ENCODE assay signal across 28 cellular contexts in genomic region chr7:155052982-155053381, GRCh38. TPM values are rescaled to one million over a fixed set of nuclear protein-coding genes. Genes with fewer than 3 reads are reported as not detected.
DNase-seq lines count a peak whose midpoint lies in the region; ATAC-seq, FAIRE-seq and TF ChIP-seq lines count a peak whose summit lies in the region.
"Had no signal": no experiment of that assay in that cellular context is flagged by ENCODE, and none has a peak within 500 bp of the region (broad histone marks: within the 10 kb centered on the region; RNA-seq: fewer than 3 reads in every experiment).

No MANE protein-coding gene starts in this region.

- H3K18ac ChIP-seq in mesendoderm (ENCODE audit: low read length) (no peak overlapping the region), neuronal stem cell (ENCODE audit: low read length) (no peak overlapping the region)

- intact Hi-C loops in colonic mucosa (cut with DNase I): no loop called here

- no peak for TF ChIP-seq CTCF in colonic mucosa (IDR thresholded peaks at IDR 0.05)

- H3K9me3 ChIP-seq in colonic mucosa (no peaks in the 10 kb centered on the region), neuronal stem cell (replicated peaks in 1 of 2; ENCODE audit: control insufficient read depth in 2 of 2, insufficient read depth in 1 of 2, low read depth in 1 of 2, low read length in 2 of 2) (peaks cover 0 to 2% of the 10 kb centered on the region in 2 donors)
- H3K9me3 ChIP-seq: BLaER1 treated with 17β-estradiol and CSF1 and Interleukin-3, amounts not matched to agents 10 nM and 100 nM; Caco-2; esophagus squamous epithelium; gastrocnemius medialis; mucosa of descending colon; tibial nerve had no signal

- no peak for ATAC-seq in GM19328 (IDR thresholded peaks at IDR 0.05; ENCODE audit: unreplicated experiment)
- ATAC-seq: gastrocnemius medialis, mucosa of descending colon, WTC11 had no signal

- no peak overlapping the region for H3K14ac ChIP-seq in neuronal stem cell (ENCODE audit: low read length)

- no peaks in the 10 kb centered on the region for H3K36me3 ChIP-seq in mesendoderm (ENCODE audit: control insufficient read depth, insufficient read depth, low read length)
- no peaks in the 10 kb centered on the region for H3K36me3 ChIP-seq in colonic mucosa
- H3K36me3 ChIP-seq in neuronal stem cell (replicated peaks in 1 of 2; ENCODE audit: control insufficient read depth in 2 of 2, insufficient read depth in 2 of 2, low read length in 2 of 2): no peaks in the 10 kb centered on the region
- H3K36me3 ChIP-seq: BLaER1 treated with 17β-estradiol and CSF1 and Interleukin-3, amounts not matched to agents 10 nM and 100 nM; cardiac muscle cell; esophagus squamous epithelium; gastrocnemius medialis; tibial nerve had no signal

- no peak overlapping the region for H2BK5ac ChIP-seq in mesendoderm (ENCODE audit: low read length)
- no peak overlapping the region for H2BK5ac ChIP-seq in neuronal stem cell (ENCODE audit: low read length)

- no peak overlapping the region for H3K4me2 ChIP-seq in mesendoderm (ENCODE audit: low read length)
- no peak overlapping the region for H3K4me2 ChIP-seq in neuronal stem cell (ENCODE audit: insufficient read depth, low read length, poor library complexity, severe bottlenecking)
- H3K4me2 ChIP-seq: BLaER1 treated with 17β-estradiol and CSF1 and Interleukin-3, amounts not matched to agents 10 nM and 100 nM had no signal

- H3K27me3 ChIP-seq in mesendoderm (ENCODE audit: insufficient read depth, low read length, poor library complexity) (no peaks in the 10 kb centered on the region), colonic mucosa (no peaks in the 10 kb centered on the region), neuronal stem cell (ENCODE audit: control insufficient read depth in 3 of 3, insufficient read depth in 3 of 3, low read depth in 1 of 3, low read length in 3 of 3) (peaks cover 0 to 8% (median 0%) of the 10 kb centered on the region in 3 experiments)
- H3K27me3 ChIP-seq: BLaER1 treated with 17β-estradiol and CSF1 and Interleukin-3, amounts not matched to agents 10 nM and 100 nM; cardiac muscle cell; esophagus squamous epithelium; gastrocnemius medialis; tibial nerve had no signal

- H3K4me1 ChIP-seq in mesendoderm (ENCODE audit: control insufficient read depth, low read depth, low read length) (no peaks in the 10 kb centered on the region), colonic mucosa (no peaks in the 10 kb centered on the region), neuronal stem cell (ENCODE audit: control insufficient read depth in 2 of 2, insufficient read depth in 1 of 2, low read depth in 1 of 2, low read length in 2 of 2) (peaks cover 0 to 2% of the 10 kb centered on the region in 2 donors)
- H3K4me1 ChIP-seq: BLaER1 treated with 17β-estradiol and CSF1 and Interleukin-3, amounts not matched to agents 10 nM and 100 nM; Caco-2; esophagus squamous epithelium; gastrocnemius medialis; tibial nerve had no signal

- H2AK5ac ChIP-seq in mesendoderm (ENCODE audit: low read length) (no peak overlapping the region), neuronal stem cell (ENCODE audit: low read depth, low read length) (no peak overlapping the region)

- H4K5ac ChIP-seq in mesendoderm (ENCODE audit: low read length): no peak overlapping the region

- no peak overlapping the region for H2BK12ac ChIP-seq in neuronal stem cell (ENCODE audit: low read length)

- H2AFZ ChIP-seq in neuronal stem cell (ENCODE audit: low read length): no peak overlapping the region

- H3K4me3 ChIP-seq in mesendoderm (ENCODE audit: low read length) (no peak overlapping the region), colonic mucosa (no peak overlapping the region), neuronal stem cell (ENCODE audit: low read length in 2 of 2) (no peak overlapping the region)
- H3K4me3 ChIP-seq: BLaER1 treated with 17β-estradiol and CSF1 and Interleukin-3, amounts not matched to agents 10 nM and 100 nM; cardiac muscle cell; esophagus squamous epithelium; gastrocnemius medialis; mucosa of descending colon; tibial nerve had no signal

- WGBS in mesendoderm (ENCODE audit: extremely low coverage, insufficient coverage, low lambda C conversion rate): no CpG with 5 or more reads among the region's 13 CpGs
- WGBS in neuronal stem cell (ENCODE audit: extremely low coverage in 2 of 2, insufficient read length in 2 of 2, insufficient replicate concordance in 1 of 2), 2 donors: no CpG with 5 or more reads among the region's 13 CpGs

- H3K9ac ChIP-seq in mesendoderm (ENCODE audit: low read length) (no peak overlapping the region), colonic mucosa (ENCODE audit: low read depth in 2 of 2, low read length in 2 of 2) (no peak overlapping the region), neuronal stem cell (ENCODE audit: low read depth, low read length, poor library complexity) (no peak overlapping the region)
- H3K9ac ChIP-seq: BLaER1 treated with 17β-estradiol and CSF1 and Interleukin-3, amounts not matched to agents 10 nM and 100 nM had no signal

- H3K23ac ChIP-seq in mesendoderm (ENCODE audit: low read length) (no peak overlapping the region), neuronal stem cell (ENCODE audit: low read depth, low read length, poor library complexity) (no peak overlapping the region)

- H2BK120ac ChIP-seq in mesendoderm (ENCODE audit: low read depth, low read length) (no peak overlapping the region), neuronal stem cell (ENCODE audit: low read depth, low read length) (no peak overlapping the region)

- H4K8ac ChIP-seq in mesendoderm (ENCODE audit: low read depth, low read length) (no peak overlapping the region), neuronal stem cell (ENCODE audit: low read depth, low read length) (no peak overlapping the region)

- peak; percentile 78 for FAIRE-seq in A204.1 (lab: Jason Lieb, UNC)
- FAIRE-seq: islet of Langerhans had no signal

- no peak overlapping the region for H3K56ac ChIP-seq in mesendoderm (ENCODE audit: low read length)

- H3K27ac ChIP-seq in mesendoderm (ENCODE audit: low read depth, low read length) (no peak overlapping the region), colonic mucosa (no peak overlapping the region), neuronal stem cell (replicated peaks; ENCODE audit: low read length) (no peak overlapping the region)
- H3K27ac ChIP-seq: BLaER1 treated with 17β-estradiol and CSF1 and Interleukin-3, amounts not matched to agents 10 nM and 100 nM; cardiac muscle cell; esophagus squamous epithelium; gastrocnemius medialis; HL-60; tibial nerve had no signal

- H3K79me1 ChIP-seq in mesendoderm (ENCODE audit: low read length) (no peaks in the 10 kb centered on the region), neuronal stem cell (ENCODE audit: low read depth, low read length) (no peaks in the 10 kb centered on the region)

- H2BK15ac ChIP-seq in mesendoderm (replicated peaks; ENCODE audit: low read depth) (no peak overlapping the region), neuronal stem cell (ENCODE audit: low read length) (no peak overlapping the region)

- H3K4ac ChIP-seq in mesendoderm (ENCODE audit: low read depth, low read length) (no peak overlapping the region), neuronal stem cell (ENCODE audit: low read length) (no peak overlapping the region)

- H4K91ac ChIP-seq in neuronal stem cell (ENCODE audit: low read depth, low read length, poor library complexity): no peak overlapping the region

- no peaks in the 10 kb centered on the region for H3K79me2 ChIP-seq in mesendoderm (ENCODE audit: control insufficient read depth, insufficient read depth, low read length)

- DNase-seq in HK-2 (ENCODE audit: unreplicated experiment) (peak; percentile 58), RPMI7951 (ENCODE audit: low read depth) (peak; percentile 70), mesendoderm (peak; percentile 26), colonic mucosa (no peak), NCI-H187 (lab: John Stamatoyannopoulos, UW) (no peak), neuronal stem cell (ENCODE audit: low spot score) (no peak)
- DNase-seq: Caco-2, cortex of kidney, EL, endodermal cell, esophagus squamous epithelium, gastrocnemius medialis, hypothalamus, mucosa of descending colon, NCI-H1105 treated with DMSO at 0.1 percent for 48 hours, NCI-H2029 treated with DMSO at 0.1 percent for 48 hours, NCI-H82, Right ventricle myocardium superior, T-helper 9 cell had no signal

RNA-seq across cellular contexts. Expression of gene HTR5A, which starts 17.1 kb away (rescaled TPM):
- total RNA-seq in RPMI7951 (2014; rRNA removed; shearing (Covaris generic)): not detected in 2 replicates
- polyA plus RNA-seq in mesendoderm (2013, experiment 1 of 2): not detected
- polyA plus RNA-seq in mesendoderm (2013, experiment 2 of 2): under 0.01 TPM
- not detected for total RNA-seq in colonic mucosa
- polyA plus RNA-seq in neuronal stem cell (2013, experiment 1 of 2): not detected
- polyA plus RNA-seq in neuronal stem cell (2013, experiment 2 of 2): not detected
- total RNA-seq: Caco-2, cardiac muscle cell, esophagus squamous epithelium, gastrocnemius medialis, lower leg skin, mucosa of descending colon, Right ventricle myocardium superior, tibial nerve, WTC11 had no signal
- polyA plus RNA-seq: cardiac muscle cell had no signal

RNA-seq across cellular contexts. Expression of gene PAXIP1, which starts 50.1 kb away (rescaled TPM):
- total RNA-seq in RPMI7951 (2014; rRNA removed; shearing (Covaris generic)): 8.2 and 10.2 TPM in 2 replicates
- 28.1 TPM for polyA plus RNA-seq in mesendoderm (2013, experiment 1 of 2)
- 28.6 TPM for polyA plus RNA-seq in mesendoderm (2013, experiment 2 of 2)
- 10 to 100 TPM; 11.2 to 20.4 TPM for total RNA-seq in colonic mucosa
- polyA plus RNA-seq in neuronal stem cell (2013, experiment 1 of 2): 16.2 TPM
- 15.8 TPM for polyA plus RNA-seq in neuronal stem cell (2013, experiment 2 of 2)

Comparison
In these comparisons a context has a peak if more than half of its experiments do, and no peak if none do; other contexts are left out.
1. DNase-seq: peak in HK-2 (single experiment), RPMI7951 (single experiment) and mesendoderm (single experiment); none in colonic mucosa (single experiment), NCI-H187 (0 of 2) and neuronal stem cell (single experiment).